8 cellular contexts compared by ENCODE assay signal in genomic region chr13:114234645-114235421, GRCh38. TPM values are rescaled to one million over a fixed set of nuclear protein-coding genes. Genes with fewer than 3 reads are reported as not detected.
DNase-seq lines count a peak whose midpoint lies in the region; ATAC-seq and TF ChIP-seq lines count a peak whose summit lies in the region.

Gene CDC16 (plus strand): TSS chr13:114234897. CDS start chr13:114235085, 188 bp downstream.

- peaks cover 10 to 30% (median 17%) of the 10 kb centered on the region in 10 experiments for H3K4me1 ChIP-seq in BLaER1 treated with 17β-estradiol and CSF1 and Interleukin-3, amounts not matched to agents 10 nM and 100 nM
- peaks cover 5 to 23% of the 10 kb centered on the region in 2 donors for H3K4me1 ChIP-seq in left lung

- H3K4me3 ChIP-seq in BLaER1 treated with 17β-estradiol and CSF1 and Interleukin-3, amounts not matched to agents 10 nM and 100 nM, result peak within 1 kb of the TSS; percentile 72 to 97 (median 93)
- peak within 1 kb of the TSS; percentile 93 to 97 for H3K4me3 ChIP-seq in left lung

- H3K9me3 ChIP-seq in BLaER1 treated with 17β-estradiol and CSF1 and Interleukin-3, amounts not matched to agents 10 nM and 100 nM (replicated peaks in 1 of 11), result no peaks in the 10 kb centered on the region
- no peaks in the 10 kb centered on the region for H3K9me3 ChIP-seq in left lung

- peak; percentile 91 for DNase-seq in NCI-H526 treated with DMSO at 0.1 percent for 48 hours (lab: John Stamatoyannopoulos, UW)
- DNase-seq in activated CD4-positive, alpha-beta T cell treated with anti-CD3 and anti-CD28 coated beads, Interleukin-2, amount 50 U/mL, for 1 hour, result peak; percentile 75
- peak; percentile 94 for DNase-seq in dedifferentiated amniotic fluid mesenchymal stem cell (ENCODE audit: extremely low spot score)
- peak; percentile 90 to 94 for DNase-seq in left lung
- DNase-seq in stimulated activated CD4-positive, alpha-beta T cell treated with anti-CD3 and anti-CD28 coated beads, Interleukin-2, amount 100 ng/mL, for 4 hours (ENCODE audit: low read depth), result peak; percentile 80

- intact Hi-C loops in left lung (cut with DNase I), result no loop called here

- H3K27ac ChIP-seq in BLaER1 treated with 17β-estradiol and CSF1 and Interleukin-3, amounts not matched to agents 10 nM and 100 nM, result peak within 1 kb of the TSS; percentile 79 to 90 (median 86); a peak in 21 of 22 replicates
- peak within 1 kb of the TSS; percentile 84 to 87 for H3K27ac ChIP-seq in left lung

- peaks cover 0 to 32% (median 22%) of the 10 kb centered on the region in 11 experiments; a peak in 15 of 22 replicates for H4K20me1 ChIP-seq in BLaER1 treated with 17β-estradiol and CSF1 and Interleukin-3, amounts not matched to agents 10 nM and 100 nM

- H3K9ac ChIP-seq in BLaER1 treated with 17β-estradiol and CSF1 and Interleukin-3, amounts not matched to agents 10 nM and 100 nM, result peak within 1 kb of the TSS; percentile 84 to 93 (median 91)

- peak within 1 kb of the TSS; percentile 89 to 100 (median 93) for H3K4me2 ChIP-seq in BLaER1 treated with 17β-estradiol and CSF1 and Interleukin-3, amounts not matched to agents 10 nM and 100 nM

- peaks cover 32 to 35% (median 34%) of the 10 kb centered on the region in 11 experiments for H3K36me3 ChIP-seq in BLaER1 treated with 17β-estradiol and CSF1 and Interleukin-3, amounts not matched to agents 10 nM and 100 nM
- peaks cover 1 to 32% of the 10 kb centered on the region in 2 donors for H3K36me3 ChIP-seq in left lung

- peak in 1 of 2 donors; percentile 34 for TF ChIP-seq CTCF in left lung (IDR thresholded peaks at IDR 0.05)

- ATAC-seq in GM19324 (IDR thresholded peaks at IDR 0.05; ENCODE audit: low FRiP score, unreplicated experiment), result peak; percentile 93
- peak; percentile 89 for ATAC-seq in HG03460 (IDR thresholded peaks at IDR 0.05; ENCODE audit: unreplicated experiment)
- ATAC-seq in left lung, result peak; percentile 98

- no peaks in the 10 kb centered on the region for H3K27me3 ChIP-seq in BLaER1 treated with 17β-estradiol and CSF1 and Interleukin-3, amounts not matched to agents 10 nM and 100 nM
- peaks cover 0 to 11% of the 10 kb centered on the region in 2 donors for H3K27me3 ChIP-seq in left lung

RNA-seq across cellular contexts. Expression of gene CDC16, which starts in this region (rescaled TPM):
- total RNA-seq in left lung, result 10 to 100 TPM; 59.8 to 63.6 TPM

Comparison
In these comparisons a context has a peak if more than half of its experiments do, and no peak if none do; other contexts are left out.
1. Peak in every context shown above with its lines: DNase-seq, ATAC-seq, H3K4me3 ChIP-seq and H3K27ac ChIP-seq.